ENCODE assay signal across 1 cellular context in genomic region chr12:2794736-2795289, GRCh38.
TF ChIP-seq lines count a peak whose summit lies in the region.

A gene with protein sequence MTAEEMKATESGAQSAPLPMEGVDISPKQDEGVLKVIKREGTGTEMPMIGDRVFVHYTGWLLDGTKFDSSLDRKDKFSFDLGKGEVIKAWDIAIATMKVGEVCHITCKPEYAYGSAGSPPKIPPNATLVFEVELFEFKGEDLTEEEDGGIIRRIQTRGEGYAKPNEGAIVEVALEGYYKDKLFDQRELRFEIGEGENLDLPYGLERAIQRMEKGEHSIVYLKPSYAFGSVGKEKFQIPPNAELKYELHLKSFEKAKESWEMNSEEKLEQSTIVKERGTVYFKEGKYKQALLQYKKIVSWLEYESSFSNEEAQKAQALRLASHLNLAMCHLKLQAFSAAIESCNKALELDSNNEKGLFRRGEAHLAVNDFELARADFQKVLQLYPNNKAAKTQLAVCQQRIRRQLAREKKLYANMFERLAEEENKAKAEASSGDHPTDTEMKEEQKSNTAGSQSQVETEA (plus strand): TSS chr12:2794970. CDS start chr12:2795140, 170 bp downstream.

TF ChIP-seq in K562, 482 proteins besides CTCF, POLR2A, EP300 and RAD21 (continued from another document):
- TF ChIP-seq, protein P1, sequence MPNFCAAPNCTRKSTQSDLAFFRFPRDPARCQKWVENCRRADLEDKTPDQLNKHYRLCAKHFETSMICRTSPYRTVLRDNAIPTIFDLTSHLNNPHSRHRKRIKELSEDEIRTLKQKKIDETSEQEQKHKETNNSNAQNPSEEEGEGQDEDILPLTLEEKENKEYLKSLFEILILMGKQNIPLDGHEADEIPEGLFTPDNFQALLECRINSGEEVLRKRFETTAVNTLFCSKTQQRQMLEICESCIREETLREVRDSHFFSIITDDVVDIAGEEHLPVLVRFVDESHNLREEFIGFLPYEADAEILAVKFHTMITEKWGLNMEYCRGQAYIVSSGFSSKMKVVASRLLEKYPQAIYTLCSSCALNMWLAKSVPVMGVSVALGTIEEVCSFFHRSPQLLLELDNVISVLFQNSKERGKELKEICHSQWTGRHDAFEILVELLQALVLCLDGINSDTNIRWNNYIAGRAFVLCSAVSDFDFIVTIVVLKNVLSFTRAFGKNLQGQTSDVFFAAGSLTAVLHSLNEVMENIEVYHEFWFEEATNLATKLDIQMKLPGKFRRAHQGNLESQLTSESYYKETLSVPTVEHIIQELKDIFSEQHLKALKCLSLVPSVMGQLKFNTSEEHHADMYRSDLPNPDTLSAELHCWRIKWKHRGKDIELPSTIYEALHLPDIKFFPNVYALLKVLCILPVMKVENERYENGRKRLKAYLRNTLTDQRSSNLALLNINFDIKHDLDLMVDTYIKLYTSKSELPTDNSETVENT (CRISPR knock-in tag; IDR thresholded peaks at IDR 0.05) = no peak
- TF ChIP-seq DIDO1 (tag; IDR thresholded peaks at IDR 0.05; ENCODE audit: low read depth) (no peak), ZNF239 (CRISPR knock-in tag; IDR thresholded peaks at IDR 0.05) (no peak), NUFIP1 (IDR thresholded peaks at IDR 0.05; ENCODE audit: partially characterized antibody) (no peak), HOMEZ (CRISPR knock-in tag; IDR thresholded peaks at IDR 0.05) (no peak), ZFPM2 (CRISPR knock-in tag; IDR thresholded peaks at IDR 0.05) (no peak), PHF20 (IDR thresholded peaks at IDR 0.05; ENCODE audit: partially characterized antibody) (no peak), MAFG (tag; conservative IDR thresholded peaks at IDR 0.05) (no peak), ZNF277 (CRISPR knock-in tag; IDR thresholded peaks at IDR 0.05; ENCODE audit: borderline replicate concordance) (no peak), MXI1 (IDR thresholded peaks at IDR 0.05; ENCODE audit: low read depth, low read length) (no peak), ZNF140 (CRISPR knock-in tag; IDR thresholded peaks at IDR 0.05) (no peak), EP400 (IDR thresholded peaks at IDR 0.05) (peak; percentile 26; the same call in 1 of the 2 replicates), RBM25 (IDR thresholded peaks at IDR 0.05; ENCODE audit: low read depth, low read length, severe bottlenecking) (peak; percentile 29), MYNN (IDR thresholded peaks at IDR 0.05) (no peak), MYNN (CRISPR knock-in tag; IDR thresholded peaks at IDR 0.05) (no peak), XRCC4 (IDR thresholded peaks at IDR 0.05; ENCODE audit: extremely low read depth, insufficient read depth, insufficient read length) (no peak), ZBTB34 (CRISPR knock-in tag; IDR thresholded peaks at IDR 0.05) (no peak), SMAD4 (CRISPR knock-in tag; conservative IDR thresholded peaks at IDR 0.05) (0 out of 2 replicates have a peak, but pooled peaks have one; percentile 13), CREM (IDR thresholded peaks at IDR 0.05; ENCODE audit: low read depth) (0 out of 2 replicates have a peak, but pooled peaks have one; percentile 16), NR2C1 (IDR thresholded peaks at IDR 0.05) (no peak), NR2C1 (tag; IDR thresholded peaks at IDR 0.05) (no peak), ZNF134 (CRISPR knock-in tag; conservative IDR thresholded peaks at IDR 0.05) (no peak), LEF1 (IDR thresholded peaks at IDR 0.05) (no peak), SLC30A9 (CRISPR knock-in tag; IDR thresholded peaks at IDR 0.05) (no peak), ZNF695 (CRISPR knock-in tag; IDR thresholded peaks at IDR 0.05) (no peak), PHF8 (IDR thresholded peaks at IDR 0.05; ENCODE audit: borderline replicate concordance, low read length) (peak; percentile 58; the same call in 1 of the 2 replicates), GABPA (tag; conservative IDR thresholded peaks at IDR 0.05; ENCODE audit: low read depth) (no peak), BDP1 (IDR thresholded peaks at IDR 0.05; ENCODE audit: insufficient read depth, insufficient read length) (no peak), SMARCB1 (IDR thresholded peaks at IDR 0.05; ENCODE audit: insufficient read length, low read depth) (no peak), EWSR1 (IDR thresholded peaks at IDR 0.05; ENCODE audit: borderline replicate concordance, low read depth, partially characterized antibody) (no peak)
TF ChIP-seq in K562: peak in this region for 52.
